In the genomic region with DNA sequence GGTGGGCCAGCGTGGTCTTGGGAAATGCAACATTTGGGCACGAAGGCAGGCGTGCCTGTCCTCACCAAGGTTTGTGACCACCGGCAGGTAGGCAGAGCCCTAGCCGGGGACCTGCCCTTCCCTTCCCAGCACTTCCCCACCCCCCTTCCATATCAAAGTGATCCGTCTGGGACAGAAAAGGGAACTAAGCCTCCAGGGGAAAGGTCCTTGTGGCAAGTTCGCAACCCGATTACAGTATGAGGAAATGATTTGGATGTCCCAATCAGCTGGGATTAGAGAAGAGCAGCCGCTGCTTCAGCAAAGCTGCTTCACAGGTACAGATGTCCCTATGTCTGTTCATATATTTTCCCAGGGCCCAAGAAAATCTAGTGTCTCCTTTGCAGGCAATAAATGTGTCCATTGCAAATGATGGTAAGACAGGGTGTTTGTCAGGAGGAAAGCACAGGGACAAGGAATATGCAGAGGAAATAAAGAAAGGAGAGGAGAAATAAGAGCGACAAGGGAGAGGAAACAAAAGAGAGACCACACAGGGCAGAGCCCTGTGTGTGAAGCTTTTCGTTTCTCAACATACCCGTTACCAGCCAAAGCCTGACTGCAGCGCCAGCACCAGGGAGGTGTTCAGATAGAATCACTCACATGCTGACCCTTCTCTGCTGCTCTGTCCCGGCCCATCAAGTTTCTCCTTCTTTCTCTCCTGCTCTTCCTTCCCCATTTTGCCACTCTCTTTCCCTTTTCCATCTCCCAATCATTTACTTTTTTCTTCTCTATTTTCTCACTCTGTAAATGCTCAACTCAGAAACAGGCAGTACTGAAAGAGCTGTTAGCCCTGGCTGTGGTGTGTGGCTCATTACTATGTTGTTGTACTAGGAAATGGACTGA, we compare ENCODE assay signal across 20 cellular contexts. TPM values are rescaled to one million over a fixed set of nuclear protein-coding genes. Genes with fewer than 3 reads are reported as not detected.
DNase-seq lines count a peak whose midpoint lies in the region; ATAC-seq, FAIRE-seq and TF ChIP-seq lines count a peak whose summit lies in the region.
"Had no signal": no experiment of that assay in that cellular context is flagged by ENCODE, and none has a peak within 500 bp of the region (broad histone marks: within the 10 kb centered on the region; RNA-seq: fewer than 3 reads in every experiment).

No MANE protein-coding gene starts in this region.

- H3K4me2 ChIP-seq in K562 (ENCODE audit: insufficient read depth, low read length) (no peak overlapping the region), parathyroid adenoma (ENCODE audit: low read length) (peak overlapping the region; percentile 26)

- TF ChIP-seq POLR2A in K562 (conservative IDR thresholded peaks at IDR 0.05) = no peak

- H3K36me3 ChIP-seq in K562 (ENCODE audit: control insufficient read depth, insufficient read depth, low read length) (no peaks in the 10 kb centered on the region), parathyroid adenoma (ENCODE audit: control insufficient read depth, insufficient read depth, low read length) (no peaks in the 10 kb centered on the region)
- H3K36me3 ChIP-seq: upper lobe of left lung had no signal

- peak; percentile 60 for ATAC-seq in K562
- no peak for ATAC-seq in HG02884 (IDR thresholded peaks at IDR 0.05; ENCODE audit: unreplicated experiment)
- no peak for ATAC-seq in HG03469 (IDR thresholded peaks at IDR 0.05; ENCODE audit: unreplicated experiment)
- no peak for ATAC-seq in HG03342 (IDR thresholded peaks at IDR 0.05; ENCODE audit: unreplicated experiment)
- ATAC-seq: natural killer cell; stimulated activated naive CD8-positive, alpha-beta T cell treated with anti-CD3 and anti-CD28 coated beads, Interleukin-15, Interleukin-2, amounts not matched to agents 100 U/mL and 50 U/mL, for 24 hours had no signal

- TF ChIP-seq RAD21 in K562 (CRISPR knock-in tag; conservative IDR thresholded peaks at IDR 0.05 in 1 of 2, IDR thresholded peaks at IDR 0.05 in 1 of 2) = no peak

- H3K27me3 ChIP-seq in K562 (ENCODE audit: control insufficient read depth in 2 of 2, insufficient read depth in 2 of 2, low read length in 2 of 2) (peaks cover 4 to 11% of the 10 kb centered on the region in 2 experiments; a peak in 4 of 5 replicates), parathyroid adenoma (ENCODE audit: control insufficient read depth, insufficient read depth, low read length) (no peaks in the 10 kb centered on the region)
- H3K27me3 ChIP-seq: upper lobe of left lung had no signal

- POLR2A ChIA-PET in K562 (lab: Yijun Ruan, JAX) = interaction anchor here (0.7 to 1.5 kb wide), 2 partner anchors 13 to 17 kb away, joined by 3 to 4 read pairs; no protein-coding TSS in a partner anchor

- H3K4me3 ChIP-seq in K562 (no peak overlapping the region), parathyroid adenoma (ENCODE audit: low read depth, low read length) (no peak overlapping the region)
- H3K4me3 ChIP-seq: coronary artery, upper lobe of left lung had no signal

- no peak for TF ChIP-seq CTCF in K562 (IDR thresholded peaks at IDR 0.05 in 2 of 3, conservative IDR thresholded peaks at IDR 0.05 in 1 of 3; ENCODE audit: insufficient read depth in 2 of 3, low read depth in 1 of 3, low read length in 3 of 3)
- no peak for TF ChIP-seq CTCF in parathyroid adenoma (IDR thresholded peaks at IDR 0.05)

- H3K27ac ChIP-seq in K562 (ENCODE audit: extremely low read depth, low read depth, low read length) = no peak overlapping the region
- no peak overlapping the region for H3K27ac ChIP-seq in parathyroid adenoma
- H3K27ac ChIP-seq: 22Rv1, coronary artery, upper lobe of left lung had no signal

- BruUV-seq in K562 (replicated peaks; lab: Mats Ljungman, UMichigan) = no TSS peak

- in situ Hi-C loops in K562 (cut with MboI) = no loop called here

- H3K9ac ChIP-seq in K562 (ENCODE audit: insufficient read depth in 1 of 2, low read depth in 2 of 2, low read length in 2 of 2) (no peak overlapping the region), parathyroid adenoma (no peak overlapping the region)

- peak; percentile 44 for DNase-seq in NCI-H82 (lab: John Stamatoyannopoulos, UW)
- no peak for DNase-seq in NCI-H82 treated with DMSO at 0.1 percent for 48 hours (lab: John Stamatoyannopoulos, UW; ENCODE audit: unreplicated experiment)
- DNase-seq in OCI-M1 (lab: John Stamatoyannopoulos, UW) = peak; percentile 78
- peak in 1 of 4 experiments; percentile 7 for DNase-seq in K562 (ENCODE audit: extremely low read depth in 1 of 4, low spot score in 3 of 4)
- DNase-seq: activated CD4-positive, alpha-beta T cell treated with anti-CD3 and anti-CD28 coated beads for 4 hours; activated CD8-positive, alpha-beta memory T cell treated with anti-CD3 and anti-CD28 coated beads, Interleukin-2, amount 50 U/mL, for 4 hours; C1 segment of cervical spinal cord; DMS53; foreskin melanocyte; natural killer cell; NCI-H2081 treated with DMSO at 0.1 percent for 48 hours; NCI-H526; stimulated activated naive CD8-positive, alpha-beta T cell treated with anti-CD3 and anti-CD28 coated beads, Interleukin-15, Interleukin-2, amounts not matched to agents 100 U/mL and 50 U/mL, for 24 hours had no signal

- H3K9me3 ChIP-seq in K562 (replicated peaks; ENCODE audit: control insufficient read depth, insufficient read depth, low read depth, low read length) (no peaks in the 10 kb centered on the region), parathyroid adenoma (ENCODE audit: control insufficient read depth, low read length) (no peaks in the 10 kb centered on the region)
- H3K9me3 ChIP-seq: upper lobe of left lung had no signal

- intact Hi-C loops in K562 (cut with micrococcal nuclease) = no loop called here

- no peaks in the 10 kb centered on the region for H3K9me1 ChIP-seq in K562 (ENCODE audit: control insufficient read depth, insufficient read depth, low read length)

- H3K79me2 ChIP-seq in K562 (ENCODE audit: control insufficient read depth, insufficient read depth, low read length) (no peaks in the 10 kb centered on the region), parathyroid adenoma (no peaks in the 10 kb centered on the region)

- no peaks in the 10 kb centered on the region for H4K20me1 ChIP-seq in K562 (replicated peaks; ENCODE audit: control insufficient read depth, insufficient read depth, low read length)

- H2AFZ ChIP-seq in K562 (ENCODE audit: low read depth, low read length) (peak overlapping the region; percentile 54; the same call in 1 of the 2 replicates), parathyroid adenoma (no peak overlapping the region)

- 19% methylated on average over 14 of the region's 14 CpGs for WGBS in K562 (ENCODE audit: insufficient coverage, low coverage, missing lambda C conversion rate)

- H3K4me1 ChIP-seq in K562 (replicated peaks in 1 of 2; ENCODE audit: control insufficient read depth in 2 of 2, insufficient read depth in 2 of 2, low read length in 2 of 2) = peaks cover 8 to 9% of the 10 kb centered on the region in 2 experiments; a peak in 4 of 5 replicates
- H3K4me1 ChIP-seq in parathyroid adenoma = peaks cover 21% of the 10 kb centered on the region

- TF ChIP-seq EP300 in K562 (IDR thresholded peaks at IDR 0.05; ENCODE audit: low read length) = no peak

- CTCF ChIA-PET in K562 (lab: Yijun Ruan, JAX; ENCODE audit: low intra/inter-chr PET ratio) = no interaction called here

- FAIRE-seq in K562 (lab: Jason Lieb, UNC) = no peak

TF ChIP-seq in K562, 482 proteins besides CTCF, POLR2A, EP300 and RAD21 (continues in another document):
- TF ChIP-seq SRSF3 (IDR thresholded peaks at IDR 0.05; ENCODE audit: insufficient read depth, low read length) = no peak
- no peak for TF ChIP-seq TAF1 (IDR thresholded peaks at IDR 0.05; ENCODE audit: control insufficient read depth, extremely low read depth, insufficient read depth, low read length, severe bottlenecking)

RNA-seq across cellular contexts. Expression of a gene that starts 17.4 kb away (rescaled TPM):
- 31.4 and 68.3 TPM in 2 replicates for total RNA-seq in K562 (2011; cell fraction: chromatin; rRNA removed; ENCODE audit: low replicate concordance)
- 7.0 and 12.6 TPM in 2 replicates for total RNA-seq in K562 (2011; cell fraction: nucleolus; rRNA removed)
- 19.9 and 21.0 TPM in 2 replicates for total RNA-seq in K562 (2011; cell fraction: nucleoplasm; rRNA removed)
- total RNA-seq in K562 (2014; rRNA removed) = 9.5 and 14.1 TPM in 2 replicates
- total RNA-seq in K562 (2014; rRNA removed; fragmentation: Illumina TruSeq; extraction: Trizol) = 11.8 and 13.5 TPM in 2 replicates
- 10.4 and 12.1 TPM in 2 replicates for total RNA-seq in K562 (2015; rRNA removed; fragmentation: Illumina TruSeq; extraction: Trizol)
- total RNA-seq in K562 (2021) = 10.4 and 11.5 TPM in 2 replicates
- polyA plus RNA-seq in K562 (2011; rRNA removed) = 12.0 and 13.0 TPM in 2 replicates
- 5.9 and 6.3 TPM in 2 replicates for polyA plus RNA-seq in K562 (2011; cell fraction: cytosol; rRNA removed)
- 12.6 and 13.0 TPM in 2 replicates for polyA plus RNA-seq in K562 (2011; cell fraction: nucleus; rRNA removed)
- polyA plus RNA-seq in K562 (2012) = 5.9 TPM in 2 replicates
- polyA plus RNA-seq in K562 (2014; fragmentation: Illumina TruSeq; extraction: Trizol) = 6.4 and 7.6 TPM in 2 replicates
- polyA plus RNA-seq in K562 (2014; fragmentation: Nextera tagmentation; extraction: Ambion mirVana) = 1 to 10 TPM in 1 of 2 experiments, under 1 TPM in 1; 0.55 to 1.1 TPM
- 5.1 and 5.4 TPM in 2 replicates for polyA plus RNA-seq in K562 (2014; rRNA removed)
- 20.5 and 27.6 TPM in 2 replicates for polyA minus RNA-seq in K562 (2011; rRNA and poly(A)+ RNA removed)
- 6.0 and 8.6 TPM in 2 replicates for polyA minus RNA-seq in K562 (2011; cell fraction: cytosol; rRNA and poly(A)+ RNA removed)
- 12.5 and 29.1 TPM in 2 replicates for polyA minus RNA-seq in K562 (2011; cell fraction: nucleus; rRNA and poly(A)+ RNA removed)
